8 cellular contexts compared by ENCODE assay signal in the genomic region with DNA sequence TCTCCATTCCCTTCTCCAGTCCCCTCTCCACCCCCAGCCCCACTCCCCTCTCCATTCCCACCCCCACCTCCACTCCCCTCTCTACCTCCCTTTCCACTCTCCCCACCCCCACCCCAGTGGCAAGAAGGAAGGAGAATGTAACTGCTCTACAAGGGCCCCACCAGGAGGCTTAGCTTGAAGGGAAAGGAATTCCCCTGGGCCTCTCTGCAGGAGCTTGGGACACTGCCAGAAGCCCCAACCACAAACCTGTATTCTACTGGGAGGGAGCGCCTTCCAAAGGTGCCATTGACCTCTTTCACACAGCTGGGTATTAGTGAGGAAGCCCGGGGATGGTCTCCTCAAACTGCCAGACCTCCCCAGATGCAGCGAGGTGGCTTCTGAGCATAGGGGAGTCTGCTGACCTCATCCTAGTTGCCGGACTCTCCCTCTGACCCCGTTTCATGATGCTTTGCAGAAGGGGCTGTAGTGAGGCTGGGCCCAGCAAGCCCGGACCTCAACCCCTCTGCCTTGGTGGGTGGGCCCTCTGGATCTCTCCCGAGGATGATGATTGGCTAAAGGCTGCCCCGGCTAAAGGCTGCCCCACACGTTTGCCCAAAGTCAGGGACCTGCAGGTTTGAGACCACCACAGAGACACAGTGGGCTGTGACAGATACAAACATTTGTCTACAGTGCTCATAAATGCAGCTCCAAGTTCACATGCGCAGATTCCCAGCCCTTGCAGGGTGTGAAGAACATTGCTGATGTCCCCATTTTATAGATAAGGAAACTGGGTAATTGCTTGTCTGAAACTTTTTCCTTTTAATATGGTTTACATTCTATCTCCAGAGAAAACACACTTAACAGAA. TPM values are rescaled to one million over a fixed set of nuclear protein-coding genes. Genes with fewer than 3 reads are reported as not detected.
DNase-seq lines count a peak whose midpoint lies in the region; ATAC-seq and TF ChIP-seq lines count a peak whose summit lies in the region.

No MANE protein-coding gene starts in this region.

- peak overlapping the region in 11 of 12 donors; percentile 35 to 92 (median 69) for H3K4me3 ChIP-seq in heart left ventricle
- peak overlapping the region; percentile 73 for H3K4me3 ChIP-seq in upper lobe of right lung

- no peaks in the 10 kb centered on the region for H3K27me3 ChIP-seq in heart left ventricle
- H3K27me3 ChIP-seq in upper lobe of right lung, result no peaks in the 10 kb centered on the region

- intact Hi-C loops in heart left ventricle (cut with DNase I), result loop anchor here in 9 of 10 donors (1.0 to 10.0 kb wide), 7 partner anchors 17 to 1301 kb away; a partner anchor contains a TSS
- intact Hi-C loops in Right ventricle myocardium superior (cut with DNase I), result no loop called here
- intact Hi-C loops in upper lobe of right lung (cut with DNase I), result no loop called here

- ATAC-seq in heart left ventricle (peak in 1 of 4 donors; percentile 2), Right ventricle myocardium superior (ENCODE audit: poor library complexity) (no peak), upper lobe of right lung (peak; percentile 1), HG03159 (IDR thresholded peaks at IDR 0.05; ENCODE audit: unreplicated experiment) (no peak)

- TF ChIP-seq CTCF in heart left ventricle (IDR thresholded peaks at IDR 0.05), result no peak
- TF ChIP-seq CTCF in upper lobe of right lung (IDR thresholded peaks at IDR 0.05), result no peak

- peaks cover 9 to 95% (median 67%) of the 10 kb centered on the region in 12 donors for H3K4me1 ChIP-seq in heart left ventricle
- peaks cover 54% of the 10 kb centered on the region for H3K4me1 ChIP-seq in upper lobe of right lung

- H3K9me3 ChIP-seq in heart left ventricle (no peaks in the 10 kb centered on the region), upper lobe of right lung (no peaks in the 10 kb centered on the region)

- H3K27ac ChIP-seq in heart left ventricle (peak overlapping the region; percentile 62 to 97 (median 87)), upper lobe of right lung (peak overlapping the region; percentile 92)

- 13 to 24% (median 21%) methylated on average over 7 to 10 of the region's 10 CpGs for WGBS in heart left ventricle, 4 donors

- DNase-seq in heart left ventricle, result peak in 1 of 5 donors; percentile 50
- no peak for DNase-seq in Right ventricle myocardium superior
- DNase-seq in amniotic epithelial cell (ENCODE audit: low read depth), result peak; percentile 87
- peak; percentile 80 for DNase-seq in left kidney (ENCODE audit: low read depth, low spot score)
- no peak for DNase-seq in upper lobe of right lung
- DNase-seq in activated T-cell treated with anti-CD3 and anti-CD28 coated beads, Interleukin-2, amount 50 U/mL, for 1 hour, result no peak
- DNase-seq in AML-193 (lab: John Stamatoyannopoulos, UW), result no peak

- H3K36me3 ChIP-seq in heart left ventricle (peaks cover 0 to 58% (median 39%) of the 10 kb centered on the region in 9 donors), upper lobe of right lung (peaks cover 16% of the 10 kb centered on the region)

- TF ChIP-seq POLR2A in heart left ventricle (IDR thresholded peaks at IDR 0.05), result peak in 1 of 2 donors; percentile 37

RNA-seq across cellular contexts. Expression of a gene that starts 2.9 kb away (rescaled TPM):
- total RNA-seq in heart left ventricle (10 to 100 TPM; 11.0 to 76.5 (median 22.7) TPM), Right ventricle myocardium superior (35.1 TPM), upper lobe of right lung (160 TPM)
- polyA plus RNA-seq in heart left ventricle, result 10 to 100 TPM; 19.1 to 37.9 TPM

RNA-seq across cellular contexts. Expression of a gene that starts 16.1 kb away (rescaled TPM):
- total RNA-seq in heart left ventricle, result 100 to 1,000 TPM in 4 of 9 donors, 10 to 100 TPM in 5; 64.4 to 125 (median 89.5) TPM
- 10 to 100 TPM; 48.3 to 66.2 TPM for polyA plus RNA-seq in heart left ventricle
- 87.5 TPM for total RNA-seq in Right ventricle myocardium superior
- total RNA-seq in upper lobe of right lung, result 40.9 TPM

RNA-seq across cellular contexts. Expression of a gene that starts 25.0 kb away (rescaled TPM):
- total RNA-seq in heart left ventricle, result 10 to 100 TPM; 12.7 to 16.8 (median 14.6) TPM
- polyA plus RNA-seq in heart left ventricle, result 10 to 100 TPM; 12.6 to 17.5 TPM
- total RNA-seq in Right ventricle myocardium superior, result 11.4 TPM
- total RNA-seq in upper lobe of right lung, result 26.9 TPM

Comparison
In these comparisons a context has a peak if more than half of its experiments do, and no peak if none do; other contexts are left out.
1. intact Hi-C loops: an anchor here in heart left ventricle (1.0 to 10.0 kb wide); none called in Right ventricle myocardium superior and upper lobe of right lung.
2. DNase-seq: peak in amniotic epithelial cell (single experiment) and left kidney (single experiment); none in Right ventricle myocardium superior (single experiment), upper lobe of right lung (single experiment), activated T-cell treated with anti-CD3 and anti-CD28 coated beads, Interleukin-2, amount 50 U/mL, for 1 hour (single experiment) and AML-193 (0 of 2).